ENCODE assay signal across 1 cellular context in the genomic region with DNA sequence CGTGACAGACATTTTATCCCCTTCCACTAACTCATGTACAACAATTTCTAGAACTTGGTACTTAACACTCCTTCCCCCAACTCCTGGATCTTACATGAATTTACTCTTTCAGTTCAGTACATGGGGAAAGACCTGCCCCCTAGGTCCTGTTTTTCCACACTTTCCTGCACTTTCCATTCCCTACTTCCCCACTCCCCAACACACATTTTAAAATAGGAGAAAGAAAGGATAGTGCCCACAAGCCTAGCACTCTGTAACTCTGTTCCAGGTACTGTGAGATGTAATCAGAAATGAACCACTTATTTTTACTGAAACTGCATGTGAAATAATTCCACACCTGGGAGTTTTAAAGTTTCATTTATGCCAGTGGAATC.
TF ChIP-seq lines count a peak whose summit lies in the region.

No MANE protein-coding gene starts in this region.

TF ChIP-seq in HEK293T, 16 proteins besides CTCF, POLR2A, EP300 and RAD21 (continued from another document):
- TF ChIP-seq FOXK2 (IDR thresholded peaks at IDR 0.05), result no peak
TF ChIP-seq in HEK293T: peak in this region for 0.
